In the genomic region with DNA sequence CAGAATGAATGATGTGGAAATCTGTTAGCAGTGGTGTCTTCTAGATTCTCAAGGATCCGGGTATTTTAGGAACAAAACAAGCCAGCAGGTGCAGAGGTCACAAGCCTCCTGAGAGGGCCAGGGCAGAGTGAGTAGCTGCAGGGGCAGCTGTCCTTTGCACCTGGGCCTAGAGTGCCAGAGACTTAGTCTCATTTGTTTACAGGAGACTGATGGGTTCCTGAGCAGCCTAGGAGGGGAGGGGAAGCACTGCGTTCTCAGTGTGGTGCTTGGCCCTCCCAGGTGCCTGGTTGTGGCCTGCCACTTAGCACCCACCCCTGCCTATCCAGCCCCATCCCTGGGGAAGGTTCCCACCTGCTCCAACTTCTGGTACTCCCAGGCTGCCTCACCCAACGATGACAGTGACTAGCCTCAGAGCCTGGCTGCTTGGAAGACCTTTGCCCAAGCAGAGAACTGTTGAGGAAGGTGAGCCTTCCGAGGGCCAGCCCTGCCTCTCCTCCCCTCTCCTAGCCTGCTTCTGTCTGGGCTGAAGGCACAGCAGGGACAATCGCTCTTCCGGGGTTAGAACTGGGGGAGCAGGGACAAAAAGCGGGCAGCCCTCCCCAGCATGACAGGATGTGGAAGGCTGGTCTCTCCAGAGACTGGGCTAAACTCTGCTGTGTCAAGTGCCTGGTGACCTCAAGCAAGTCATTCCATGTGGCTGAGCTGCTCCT, we compare ENCODE assay signal across 16 cellular contexts. TPM values are rescaled to one million over a fixed set of nuclear protein-coding genes. Genes with fewer than 3 reads are reported as not detected.
DNase-seq lines count a peak whose midpoint lies in the region; ATAC-seq, FAIRE-seq and TF ChIP-seq lines count a peak whose summit lies in the region.
"Had no signal": no experiment of that assay in that cellular context is flagged by ENCODE, and none has a peak within 500 bp of the region (broad histone marks: within the 10 kb centered on the region; RNA-seq: fewer than 3 reads in every experiment).

No MANE protein-coding gene starts in this region.

- CTCF ChIA-PET in H1 (lab: Charles Lee; ENCODE audit: partially characterized antibody) = interaction anchor here (0.9 to 4.0 kb wide), 4 partner anchors 18 to 201 kb away, joined by 3 to 19 read pairs (median 4); no protein-coding TSS in a partner anchor

- TF ChIP-seq RAD21 in H1 (IDR thresholded peaks at IDR 0.05 in 1 of 2, conservative IDR thresholded peaks at IDR 0.05 in 1 of 2; ENCODE audit: low read depth in 2 of 2, low read length in 2 of 2) = no peak

- peaks cover 41 to 76% (median 64%) of the 10 kb centered on the region in 4 experiments for H3K4me1 ChIP-seq in H1 (replicated peaks in 1 of 4; ENCODE audit: control insufficient read depth in 3 of 4, insufficient read depth in 4 of 4, low read length in 3 of 4)
- H3K4me1 ChIP-seq in ovary (ENCODE audit: insufficient read depth) = peaks cover 47% of the 10 kb centered on the region

- peaks cover 3 to 27% of the 10 kb centered on the region in 2 experiments for H4K20me1 ChIP-seq in H1 (replicated peaks in 1 of 2; ENCODE audit: control insufficient read depth in 1 of 2, insufficient read depth in 2 of 2, low read length in 2 of 2)

- DNase-seq in DMS53 (lab: John Stamatoyannopoulos, UW) = peak; percentile 68
- DNase-seq in H1 (ENCODE audit: low read depth in 1 of 2, low spot score in 2 of 2) = no peak
- DNase-seq in ovary = peak in 3 of 5 donors; percentile 7 to 14 (median 10)
- no peak for DNase-seq in GM10266 (ENCODE audit: extremely low spot score)
- no peak for DNase-seq in NCI-H2171 treated with DMSO at 0.1 percent for 48 hours (lab: John Stamatoyannopoulos, UW)
- no peak for DNase-seq in NCI-H1105 treated with DMSO at 0.1 percent for 48 hours (lab: John Stamatoyannopoulos, UW)
- DNase-seq: effector CD4-positive, alpha-beta T cell; IMR-90; NCI-H1048; NCI-H226; nucleus accumbens; SJCRH30; stimulated activated CD4-positive, alpha-beta T cell treated with anti-CD3 and anti-CD28 coated beads, Interleukin-4, amount 100 ng/mL, for 24 hours had no signal

- no peaks in the 10 kb centered on the region for H3K9me3 ChIP-seq in H1 (ENCODE audit: insufficient read depth in 2 of 2, low read depth in 1 of 2, low read length in 1 of 2)
- H3K9me3 ChIP-seq in ovary = no peaks in the 10 kb centered on the region
- H3K9me3 ChIP-seq: SJCRH30, thoracic aorta had no signal

- H3K36me3 ChIP-seq in H1 (ENCODE audit: control insufficient read depth in 2 of 4, insufficient read depth in 4 of 4, low read length in 3 of 4) = no peaks in the 10 kb centered on the region
- no peaks in the 10 kb centered on the region for H3K36me3 ChIP-seq in ovary
- H3K36me3 ChIP-seq: cardiac muscle cell, thoracic aorta had no signal

- H2BK120ac ChIP-seq in H1 (replicated peaks; ENCODE audit: low read depth, low read length) = no peak overlapping the region

- H3K79me2 ChIP-seq in H1 (ENCODE audit: control insufficient read depth in 1 of 2, insufficient read depth in 2 of 2, low read length in 2 of 2) = peaks cover 0 to 61% of the 10 kb centered on the region in 2 experiments; a peak in 2 of 4 replicates

- H3K14ac ChIP-seq in H1 (ENCODE audit: insufficient read length) = no peak overlapping the region

- H4K5ac ChIP-seq in H1 (ENCODE audit: insufficient read length, low read depth, low read length) = no peak overlapping the region

- H2AK5ac ChIP-seq in H1 (ENCODE audit: low read depth, low read length) = no peak overlapping the region

- intact Hi-C loops in ovary (cut with DNase I) = loop anchor here in 3 of 4 donors (10.0 kb wide), 2 partner anchors 155 to 195 kb away; a partner anchor contains a TSS

- TF ChIP-seq CTCF in H1 (IDR thresholded peaks at IDR 0.05; ENCODE audit: control extremely low read depth in 1 of 3, insufficient read depth in 1 of 3, low read depth in 1 of 3, low read length in 3 of 3) (no peak), ovary (IDR thresholded peaks at IDR 0.05) (no peak), GM10266 (IDR thresholded peaks at IDR 0.05; ENCODE audit: control insufficient read depth, insufficient read depth, low read depth, missing control alignments) (no peak)

- H2BK5ac ChIP-seq in H1 (ENCODE audit: low read depth, low read length) = no peak overlapping the region

- H3K27me3 ChIP-seq in H1 (replicated peaks in 1 of 4; ENCODE audit: control insufficient read depth in 3 of 4, extremely low read depth in 1 of 4, insufficient read depth in 3 of 4, low read length in 3 of 4) (peaks cover 0 to 4% (median 0%) of the 10 kb centered on the region in 4 experiments; a peak in 2 of 7 replicates), ovary (no peaks in the 10 kb centered on the region)
- H3K27me3 ChIP-seq: cardiac muscle cell, SJCRH30 had no signal

- H4K91ac ChIP-seq in H1 (replicated peaks; ENCODE audit: insufficient read length, low read length) = no peak overlapping the region

- no peak overlapping the region for H3K56ac ChIP-seq in H1 (replicated peaks; ENCODE audit: insufficient read length, low read depth, low read length)

- H3K23ac ChIP-seq in H1 (ENCODE audit: insufficient read length) = no peak overlapping the region

- no peak for FAIRE-seq in H1 (lab: Jason Lieb, UNC)

- H3K4ac ChIP-seq in H1 (replicated peaks; ENCODE audit: insufficient read length, low read depth, low read length) = no peak overlapping the region

- no peak overlapping the region for H2AFZ ChIP-seq in H1 (ENCODE audit: low read length)

- H3K9ac ChIP-seq in H1 (replicated peaks in 1 of 4; ENCODE audit: extremely low read depth in 1 of 4, low read depth in 3 of 4, low read length in 3 of 4) = no peak overlapping the region

- 72% methylated on average over 7 of the region's 7 CpGs; no CpG with 5 or more reads in 1 of the 2 experiments for WGBS in H1 (ENCODE audit: extremely low coverage in 1 of 2, insufficient coverage in 1 of 2, insufficient read length in 1 of 2, insufficient replicate concordance in 2 of 2, low coverage in 1 of 2, low lambda C conversion rate in 2 of 2, missing lambda C conversion rate in 1 of 2), 2 experiments
- 73 to 77% (median 74%) methylated on average over 7 of the region's 7 CpGs for WGBS in ovary, 3 donors

- H3K4me2 ChIP-seq in H1 (ENCODE audit: insufficient read depth in 1 of 2, low read depth in 2 of 2, low read length in 2 of 2) = no peak overlapping the region

- peak overlapping the region; percentile 31; the same call in 1 of the 2 replicates for H2BK15ac ChIP-seq in H1 (ENCODE audit: low read length)

- no peaks in the 10 kb centered on the region for H3K23me2 ChIP-seq in H1 (ENCODE audit: low read depth, low read length)

- TF ChIP-seq POLR2A in H1 (IDR thresholded peaks at IDR 0.05; ENCODE audit: control extremely low read depth in 1 of 2, low read depth in 2 of 2, low read length in 2 of 2) = no peak
- no peak for TF ChIP-seq POLR2A in ovary (IDR thresholded peaks at IDR 0.05)

- 0 out of 2 replicates have a peak overlapping the region, but pooled peaks have one; percentile 5 for H2BK20ac ChIP-seq in H1 (ENCODE audit: low read length)

- H3K27ac ChIP-seq in H1 (ENCODE audit: low read depth, low read length) = no peak overlapping the region
- peak overlapping the region in 1 of 2 donors; percentile 83 for H3K27ac ChIP-seq in ovary
- H3K27ac ChIP-seq: cardiac muscle cell, SJCRH30, thoracic aorta had no signal

- no peak overlapping the region for H4K8ac ChIP-seq in H1 (ENCODE audit: extremely low read depth, insufficient read depth, low read length)

- TF ChIP-seq EP300 in H1 (IDR thresholded peaks at IDR 0.05; ENCODE audit: borderline replicate concordance in 1 of 2, low read depth in 2 of 2, low read length in 2 of 2) (no peak), ovary (IDR thresholded peaks at IDR 0.05) (no peak)

- POLR2A ChIA-PET in H1 (lab: Charles Lee; ENCODE audit: partially characterized antibody) = interaction anchor here (0.9 to 1.1 kb wide), 2 partner anchors 21 to 28 kb away, joined by 3 read pairs; no protein-coding TSS in a partner anchor

- H2BK12ac ChIP-seq in H1 (ENCODE audit: low read depth, low read length) = peak overlapping the region; percentile 78; the same call in 1 of the 2 replicates

- peaks cover 10% of the 10 kb centered on the region for H3K79me1 ChIP-seq in H1 (ENCODE audit: low read depth, low read length)

- H3K18ac ChIP-seq in H1 (ENCODE audit: extremely low read depth, low read length) = 0 out of 2 replicates have a peak overlapping the region, but pooled peaks have one; percentile 20

- H3K4me3 ChIP-seq in H1 (ENCODE audit: extremely low read depth in 1 of 4, insufficient read depth in 2 of 4, low read depth in 3 of 4, low read length in 4 of 4) (no peak overlapping the region), ovary (no peak overlapping the region)
- H3K4me3 ChIP-seq: cardiac muscle cell, SJCRH30, thoracic aorta had no signal

- peak; percentile 48 for ATAC-seq in HG02678 (IDR thresholded peaks at IDR 0.05; ENCODE audit: unreplicated experiment)

TF ChIP-seq in H1, 55 proteins besides CTCF, POLR2A, EP300 and RAD21:
- TF ChIP-seq GTF2F1 (IDR thresholded peaks at IDR 0.05; ENCODE audit: borderline replicate concordance, low read depth, low read length) (no peak), KDM1A (IDR thresholded peaks at IDR 0.05; ENCODE audit: borderline replicate concordance, low read length) (no peak), BRCA1 (IDR thresholded peaks at IDR 0.05; ENCODE audit: low read depth, low read length) (no peak), HDAC6 (IDR thresholded peaks at IDR 0.05; ENCODE audit: low read depth, low read length) (no peak), TBP (IDR thresholded peaks at IDR 0.05; ENCODE audit: low read depth, low read length) (no peak), NANOG (IDR thresholded peaks at IDR 0.05; ENCODE audit: insufficient read depth, low read depth, low read length, poor library complexity, severe bottlenecking) (no peak), TAF7 (optimal IDR thresholded peaks at IDR 0.05; ENCODE audit: borderline replicate concordance, low read depth, low read length) (no peak), BCL11A (IDR thresholded peaks at IDR 0.05; ENCODE audit: low read depth in 2 of 2, low read length in 2 of 2) (no peak)

RNA-seq across cellular contexts. Expression of a gene that starts 10.1 kb away (rescaled TPM):
- 1.2 TPM in 2 replicates for total RNA-seq in H1 (2021; fragmentation: NEBNext Ultra II Directional; extraction: Animal tissue kit (Norgen Biotek cat#: 25700))
- polyA plus RNA-seq in H1 (2011; rRNA removed) (0.19 and 0.21 TPM in 2 replicates), ovary (under 1 TPM; 0.43 to 0.52 TPM)
- polyA plus RNA-seq in H1 (2011; cell fraction: cytosol; rRNA removed) = 0.08 TPM
- 2.4 TPM for polyA plus RNA-seq in H1 (2011; cell fraction: nucleus; rRNA removed)
- polyA plus RNA-seq in H1 (2012, experiment 1 of 2) = 0.19 to 0.30 TPM (median 0.24 TPM) in 4 replicates
- polyA plus RNA-seq in H1 (2012, experiment 2 of 2) = 0.01 TPM
- 0.20 TPM for polyA plus RNA-seq in H1 (2013, experiment 1 of 2)
- polyA plus RNA-seq in H1 (2013, experiment 2 of 2) = 0.13 TPM
- polyA minus RNA-seq in H1 (2011; rRNA and poly(A)+ RNA removed) = 6.2 and 7.3 TPM in 2 replicates
- polyA minus RNA-seq in H1 (2011; cell fraction: cytosol; rRNA and poly(A)+ RNA removed) = 1.0 TPM
- 21.4 TPM for polyA minus RNA-seq in H1 (2011; cell fraction: nucleus; rRNA and poly(A)+ RNA removed)
- 10 to 100 TPM in 1 of 7 donors, 1 to 10 TPM in 6; 3.9 to 11.5 (median 6.8) TPM for total RNA-seq in ovary

Comparison
In these comparisons a context has a peak if more than half of its experiments do, and no peak if none do; other contexts are left out.
1. DNase-seq: peak in DMS53 (single experiment) and ovary (3 of 5); none in H1 (0 of 2), GM10266 (single experiment), NCI-H2171 treated with DMSO at 0.1 percent for 48 hours (single experiment) and NCI-H1105 treated with DMSO at 0.1 percent for 48 hours (single experiment).